ENCODE assay signal across 9 cellular contexts in the genomic region with DNA sequence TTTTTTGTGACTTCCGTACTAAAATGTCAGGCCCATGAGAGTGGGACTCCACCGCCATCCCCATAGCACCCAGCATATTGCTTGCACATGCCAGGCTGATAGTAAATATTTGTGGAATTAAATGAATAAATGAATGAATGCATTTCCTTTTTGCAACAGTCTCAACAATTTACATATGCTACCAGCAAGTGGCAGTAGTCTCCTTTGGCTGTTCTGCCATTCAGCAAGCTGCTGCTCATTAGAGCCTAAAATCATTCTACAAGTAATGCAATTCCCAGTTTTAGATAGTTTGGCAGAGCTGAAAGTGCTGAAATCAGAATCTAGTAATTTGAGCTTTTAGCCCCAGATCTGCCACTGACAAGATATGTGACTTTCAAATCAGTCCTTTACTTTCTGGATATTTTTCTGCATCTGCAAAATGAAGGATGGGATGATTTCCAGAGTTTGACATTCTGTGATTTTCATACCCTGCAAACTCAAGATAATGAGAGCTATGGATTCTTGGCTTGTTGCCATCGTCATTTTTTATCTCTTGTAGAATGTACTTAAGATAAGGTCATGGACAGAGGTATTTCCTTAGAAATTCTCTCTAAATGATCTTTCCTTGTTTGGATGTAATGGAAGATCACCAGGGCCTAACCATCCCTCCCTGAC. TPM values are rescaled to one million over a fixed set of nuclear protein-coding genes. Genes with fewer than 3 reads are reported as not detected.
DNase-seq lines count a peak whose midpoint lies in the region; ATAC-seq, FAIRE-seq and TF ChIP-seq lines count a peak whose summit lies in the region.
"Had no signal": no experiment of that assay in that cellular context is flagged by ENCODE, and none has a peak within 500 bp of the region (broad histone marks: within the 10 kb centered on the region; RNA-seq: fewer than 3 reads in every experiment).

No MANE protein-coding gene starts in this region.

- no peaks in the 10 kb centered on the region for H3K9me3 ChIP-seq in CD4-positive, alpha-beta T cell (ENCODE audit: control insufficient read depth, low read length)
- H3K9me3 ChIP-seq: mucosa of descending colon had no signal

- no peaks in the 10 kb centered on the region for H3K27me3 ChIP-seq in CD4-positive, alpha-beta T cell (ENCODE audit: control insufficient read depth, insufficient read depth, low read length)

- H3K27ac Mint-ChIP-seq in CD4-positive, alpha-beta T cell = no peak overlapping the region

- POLR2A ChIA-PET in CD4-positive, alpha-beta T cell (lab: Charles Lee) = no interaction called here

- CTCF ChIA-PET in CD4-positive, alpha-beta T cell (lab: Charles Lee) = interaction anchor here (0.7 to 0.9 kb wide), 4 partner anchors 38 to 86 kb away, joined by 3 to 5 read pairs (median 3); no protein-coding TSS in a partner anchor

- intact Hi-C loops in CD4-positive, alpha-beta T cell (cut with DNase I, micrococcal nuclease) = loop anchor here (1.0 to 10.0 kb wide), 6 partner anchors 50 to 448 kb away; no protein-coding TSS in a partner anchor

- no peak for TF ChIP-seq POLR2A in GM12891 (IDR thresholded peaks at IDR 0.05; ENCODE audit: low read depth, low read length)

- DNase-seq in CD4-positive, alpha-beta T cell = peak in 3 of 10 experiments; percentile 0 to 7 (median 1)
- no peak for DNase-seq in GM12891 (ENCODE audit: insufficient read length, low spot score)
- peak; percentile 12 for DNase-seq in NCI-H82 treated with DMSO at 0.1 percent for 48 hours (lab: John Stamatoyannopoulos, UW; ENCODE audit: unreplicated experiment)
- peak; percentile 80 for DNase-seq in choroid plexus epithelial cell (ENCODE audit: low read depth)
- DNase-seq in midbrain (lab: John Stamatoyannopoulos, UW) = peak; percentile 29
- DNase-seq in activated gamma-delta T cell (lab: John Stamatoyannopoulos, UW) = no peak

- no peak overlapping the region for H3K4me3 ChIP-seq in choroid plexus epithelial cell (ENCODE audit: low read depth, low read length)
- H3K4me3 ChIP-seq: mucosa of descending colon had no signal

- no peaks in the 10 kb centered on the region for H3K36me3 Mint-ChIP-seq in CD4-positive, alpha-beta T cell (ENCODE audit: low read depth)

- peak; percentile 92 for FAIRE-seq in GM12891 (lab: Jason Lieb, UNC)

- peak; percentile 69 for TF ChIP-seq CTCF in CD4-positive, alpha-beta T cell (IDR thresholded peaks at IDR 0.05)
- peak; percentile 76 for TF ChIP-seq CTCF in choroid plexus epithelial cell (conservative IDR thresholded peaks at IDR 0.05; ENCODE audit: low read depth, low read length)

- ATAC-seq in CD4-positive, alpha-beta T cell (ENCODE audit: poor library complexity) = peak; percentile 49
- ATAC-seq in GM21825 (IDR thresholded peaks at IDR 0.05; ENCODE audit: unreplicated experiment) (no peak), esophagus mucosa (no peak)
- ATAC-seq: mucosa of descending colon had no signal

- peaks cover 5% of the 10 kb centered on the region for H3K27me3 Mint-ChIP-seq in CD4-positive, alpha-beta T cell

- no peak overlapping the region for H3K4me3 Mint-ChIP-seq in CD4-positive, alpha-beta T cell

- no peaks in the 10 kb centered on the region for H3K4me1 Mint-ChIP-seq in CD4-positive, alpha-beta T cell (ENCODE audit: low read depth)

- no peaks in the 10 kb centered on the region for H3K9me3 Mint-ChIP-seq in CD4-positive, alpha-beta T cell

- no peak overlapping the region for H3K27ac ChIP-seq in CD4-positive, alpha-beta T cell (ENCODE audit: low read depth, low read length)

TF ChIP-seq in GM12891, 5 proteins besides CTCF, POLR2A, EP300 and RAD21:
- TF ChIP-seq TAF1 (IDR thresholded peaks at IDR 0.05; ENCODE audit: low read depth, low read length) (no peak), SPI1 (IDR thresholded peaks at IDR 0.05; ENCODE audit: low read depth, low read length) (no peak), PAX5 (IDR thresholded peaks at IDR 0.05; ENCODE audit: insufficient read depth, low read length, severe bottlenecking) (no peak), POU2F2 (IDR thresholded peaks at IDR 0.05; ENCODE audit: low read depth, low read length) (no peak), POLR2AphosphoS5 (IDR thresholded peaks at IDR 0.05; ENCODE audit: low read depth, low read length) (no peak)

RNA-seq across cellular contexts. Expression of gene INTS6L, which starts 35.7 kb away (rescaled TPM):
- 10 to 100 TPM; 26.7 to 30.5 TPM for total RNA-seq in CD4-positive, alpha-beta T cell
- polyA plus RNA-seq in GM12891 (2012; ENCODE audit: low read depth, missing spikeins) = 8.7 TPM
- total RNA-seq in esophagus mucosa = 5.3 TPM

Comparison
In these comparisons a context has a peak if more than half of its experiments do, and no peak if none do; other contexts are left out.
1. DNase-seq: peak in NCI-H82 treated with DMSO at 0.1 percent for 48 hours (single experiment), choroid plexus epithelial cell (single experiment) and midbrain (single experiment); none in GM12891 (single experiment) and activated gamma-delta T cell (single experiment).